ENCODE assay signal across 10 cellular contexts in the genomic region with DNA sequence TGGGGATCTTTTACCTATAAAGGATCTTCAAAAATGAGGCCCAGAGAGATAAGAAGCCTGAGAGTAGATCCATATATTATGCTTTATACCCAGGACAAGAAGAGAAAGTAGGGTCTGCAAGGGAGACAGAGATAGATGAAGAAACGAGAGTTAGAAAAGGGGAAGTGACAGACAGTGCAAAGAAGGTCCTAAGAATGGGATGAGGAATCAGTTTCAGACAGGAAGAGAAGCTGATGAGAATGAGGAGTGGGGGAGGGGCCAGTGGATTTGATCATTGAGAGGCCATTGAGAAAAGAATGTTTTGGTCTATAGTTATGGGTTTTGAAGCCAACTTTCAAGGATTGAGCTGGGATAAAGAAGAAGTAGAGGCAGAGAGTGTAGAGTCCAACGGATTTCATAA. TPM values are rescaled to one million over a fixed set of nuclear protein-coding genes. Genes with fewer than 3 reads are reported as not detected.
DNase-seq lines count a peak whose midpoint lies in the region; ATAC-seq and TF ChIP-seq lines count a peak whose summit lies in the region.
"Had no signal": no experiment of that assay in that cellular context is flagged by ENCODE, and none has a peak within 500 bp of the region (broad histone marks: within the 10 kb centered on the region; RNA-seq: fewer than 3 reads in every experiment).

No MANE protein-coding gene starts in this region.

- no peak overlapping the region for H3K4me3 Mint-ChIP-seq in GM23338
- no peak overlapping the region for H3K4me3 Mint-ChIP-seq in chondrocyte (ENCODE audit: unreplicated experiment)
- H3K4me3 Mint-ChIP-seq: activated naive CD8-positive, alpha-beta T cell treated with anti-CD3 and anti-CD28 coated beads for 36 hours had no signal

- H3K27me3 Mint-ChIP-seq in GM23338 (ENCODE audit: insufficient read depth, low read depth, poor library complexity) (peaks cover 3% of the 10 kb centered on the region), chondrocyte (ENCODE audit: low read depth) (no peaks in the 10 kb centered on the region)
- H3K27me3 Mint-ChIP-seq: activated naive CD8-positive, alpha-beta T cell treated with anti-CD3 and anti-CD28 coated beads for 36 hours had no signal

- H3K4me2 ChIP-seq in GM23338 (no peak overlapping the region), hepatocyte (peak overlapping the region; percentile 16)

- no peaks in the 10 kb centered on the region for H3K9me3 ChIP-seq in hepatocyte (ENCODE audit: low read depth)
- no peaks in the 10 kb centered on the region for H3K9me3 ChIP-seq in left lung

- WGBS in hepatocyte (ENCODE audit: low lambda C conversion rate, missing lambda C conversion rate) = 79% methylated on average over 2 of the region's 2 CpGs

- TF ChIP-seq CTCF in GM23338 (conservative IDR thresholded peaks at IDR 0.05; ENCODE audit: low read depth in 2 of 2) (no peak), hepatocyte (IDR thresholded peaks at IDR 0.05; ENCODE audit: poor library complexity) (no peak), chondrocyte (IDR thresholded peaks at IDR 0.05) (no peak), left lung (IDR thresholded peaks at IDR 0.05) (no peak)

- H3K4me1 ChIP-seq in GM23338 (ENCODE audit: insufficient read depth) = peaks cover 26% of the 10 kb centered on the region
- H3K4me1 ChIP-seq in hepatocyte (ENCODE audit: insufficient read depth) = peaks cover 14% of the 10 kb centered on the region
- H3K4me1 ChIP-seq in left lung = peaks cover 11 to 42% of the 10 kb centered on the region in 2 donors

- H3K27me3 ChIP-seq in GM23338 (ENCODE audit: insufficient read depth) (no peaks in the 10 kb centered on the region), hepatocyte (no peaks in the 10 kb centered on the region), left lung (no peaks in the 10 kb centered on the region)

- H3K27ac Mint-ChIP-seq in GM23338 (peak overlapping the region; percentile 3; the same call in 1 of the 2 replicates), chondrocyte (ENCODE audit: unreplicated experiment) (no peak overlapping the region)
- H3K27ac Mint-ChIP-seq: activated naive CD8-positive, alpha-beta T cell treated with anti-CD3 and anti-CD28 coated beads for 36 hours had no signal

- H3K36me3 Mint-ChIP-seq in GM23338 (ENCODE audit: low read depth) (no peaks in the 10 kb centered on the region), chondrocyte (ENCODE audit: low read depth) (no peaks in the 10 kb centered on the region)
- H3K36me3 Mint-ChIP-seq: activated naive CD8-positive, alpha-beta T cell treated with anti-CD3 and anti-CD28 coated beads for 36 hours had no signal

- intact Hi-C loops in left lung (cut with DNase I) = no loop called here

- no peaks in the 10 kb centered on the region for H3K9me3 Mint-ChIP-seq in GM23338
- no peaks in the 10 kb centered on the region for H3K9me3 Mint-ChIP-seq in chondrocyte (ENCODE audit: low read depth)
- H3K9me3 Mint-ChIP-seq: activated naive CD8-positive, alpha-beta T cell treated with anti-CD3 and anti-CD28 coated beads for 36 hours had no signal

- H3K36me3 ChIP-seq in GM23338 (ENCODE audit: insufficient read depth) (no peaks in the 10 kb centered on the region), hepatocyte (replicated peaks; ENCODE audit: insufficient read depth, low read depth) (no peaks in the 10 kb centered on the region), left lung (no peaks in the 10 kb centered on the region)

- H3F3A ChIP-seq in GM23338 (replicated peaks; ENCODE audit: low read depth) = no peaks in the 10 kb centered on the region

- H3K79me2 ChIP-seq in GM23338 (replicated peaks; ENCODE audit: insufficient read depth) (no peaks in the 10 kb centered on the region), hepatocyte (no peaks in the 10 kb centered on the region)

- H3K4me3 ChIP-seq in GM23338 (no peak overlapping the region), hepatocyte (no peak overlapping the region), left lung (no peak overlapping the region)

- H3K27ac ChIP-seq in GM23338 (ENCODE audit: low read depth) (no peak overlapping the region), hepatocyte (no peak overlapping the region), left lung (peak overlapping the region in 1 of 2 donors; percentile 23)

- no peak for DNase-seq in GM23338 (ENCODE audit: low spot score)
- peak; percentile 33 to 35 for DNase-seq in Kasumi-1 (lab: John Stamatoyannopoulos, UW)
- DNase-seq in hepatocyte (ENCODE audit: low spot score) = no peak
- no peak for DNase-seq in NCI-H2171 treated with DMSO at 0.1 percent for 48 hours (lab: John Stamatoyannopoulos, UW)
- no peak for DNase-seq in NCI-H2196 treated with DMSO at 0.1 percent for 48 hours (lab: John Stamatoyannopoulos, UW; ENCODE audit: unreplicated experiment)
- DNase-seq in chondrocyte (ENCODE audit: low spot score) = no peak
- DNase-seq in left lung = no peak
- DNase-seq: activated naive CD8-positive, alpha-beta T cell treated with anti-CD3 and anti-CD28 coated beads for 36 hours; DMS79 treated with DMSO at 0.1 percent for 48 hours had no signal

- H3K9me2 ChIP-seq in GM23338 (ENCODE audit: insufficient read depth) (no peaks in the 10 kb centered on the region), hepatocyte (replicated peaks; ENCODE audit: insufficient read depth) (no peaks in the 10 kb centered on the region)

- peak; percentile 69 for ATAC-seq in GM18861 (IDR thresholded peaks at IDR 0.05; ENCODE audit: unreplicated experiment)
- ATAC-seq in GM23338 = no peak
- ATAC-seq in left lung = no peak

- peak overlapping the region; percentile 92 for H2AFZ ChIP-seq in GM23338
- no peak overlapping the region for H2AFZ ChIP-seq in hepatocyte

- H4K20me1 ChIP-seq in GM23338 (replicated peaks; ENCODE audit: insufficient read depth) (no peaks in the 10 kb centered on the region), hepatocyte (ENCODE audit: insufficient read depth, poor library complexity, severe bottlenecking) (no peaks in the 10 kb centered on the region)

- H3K4me1 Mint-ChIP-seq in GM23338 = peaks cover 29% of the 10 kb centered on the region
- H3K4me1 Mint-ChIP-seq in chondrocyte (ENCODE audit: low read depth) = peaks cover 12% of the 10 kb centered on the region

TF ChIP-seq in GM23338, 12 proteins besides CTCF, POLR2A, EP300 and RAD21:
- no peak for TF ChIP-seq CREB1 (CRISPR knock-in tag; IDR thresholded peaks at IDR 0.05; ENCODE audit: low read depth)
- TF ChIP-seq, protein P1, sequence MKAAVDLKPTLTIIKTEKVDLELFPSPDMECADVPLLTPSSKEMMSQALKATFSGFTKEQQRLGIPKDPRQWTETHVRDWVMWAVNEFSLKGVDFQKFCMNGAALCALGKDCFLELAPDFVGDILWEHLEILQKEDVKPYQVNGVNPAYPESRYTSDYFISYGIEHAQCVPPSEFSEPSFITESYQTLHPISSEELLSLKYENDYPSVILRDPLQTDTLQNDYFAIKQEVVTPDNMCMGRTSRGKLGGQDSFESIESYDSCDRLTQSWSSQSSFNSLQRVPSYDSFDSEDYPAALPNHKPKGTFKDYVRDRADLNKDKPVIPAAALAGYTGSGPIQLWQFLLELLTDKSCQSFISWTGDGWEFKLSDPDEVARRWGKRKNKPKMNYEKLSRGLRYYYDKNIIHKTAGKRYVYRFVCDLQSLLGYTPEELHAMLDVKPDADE (IDR thresholded peaks at IDR 0.05) = no peak
- no peak for TF ChIP-seq POLR2AphosphoS5 (IDR thresholded peaks at IDR 0.05; ENCODE audit: low read depth)
- no peak for TF ChIP-seq NANOG (IDR thresholded peaks at IDR 0.05; ENCODE audit: borderline replicate concordance)
- TF ChIP-seq, protein P2, sequence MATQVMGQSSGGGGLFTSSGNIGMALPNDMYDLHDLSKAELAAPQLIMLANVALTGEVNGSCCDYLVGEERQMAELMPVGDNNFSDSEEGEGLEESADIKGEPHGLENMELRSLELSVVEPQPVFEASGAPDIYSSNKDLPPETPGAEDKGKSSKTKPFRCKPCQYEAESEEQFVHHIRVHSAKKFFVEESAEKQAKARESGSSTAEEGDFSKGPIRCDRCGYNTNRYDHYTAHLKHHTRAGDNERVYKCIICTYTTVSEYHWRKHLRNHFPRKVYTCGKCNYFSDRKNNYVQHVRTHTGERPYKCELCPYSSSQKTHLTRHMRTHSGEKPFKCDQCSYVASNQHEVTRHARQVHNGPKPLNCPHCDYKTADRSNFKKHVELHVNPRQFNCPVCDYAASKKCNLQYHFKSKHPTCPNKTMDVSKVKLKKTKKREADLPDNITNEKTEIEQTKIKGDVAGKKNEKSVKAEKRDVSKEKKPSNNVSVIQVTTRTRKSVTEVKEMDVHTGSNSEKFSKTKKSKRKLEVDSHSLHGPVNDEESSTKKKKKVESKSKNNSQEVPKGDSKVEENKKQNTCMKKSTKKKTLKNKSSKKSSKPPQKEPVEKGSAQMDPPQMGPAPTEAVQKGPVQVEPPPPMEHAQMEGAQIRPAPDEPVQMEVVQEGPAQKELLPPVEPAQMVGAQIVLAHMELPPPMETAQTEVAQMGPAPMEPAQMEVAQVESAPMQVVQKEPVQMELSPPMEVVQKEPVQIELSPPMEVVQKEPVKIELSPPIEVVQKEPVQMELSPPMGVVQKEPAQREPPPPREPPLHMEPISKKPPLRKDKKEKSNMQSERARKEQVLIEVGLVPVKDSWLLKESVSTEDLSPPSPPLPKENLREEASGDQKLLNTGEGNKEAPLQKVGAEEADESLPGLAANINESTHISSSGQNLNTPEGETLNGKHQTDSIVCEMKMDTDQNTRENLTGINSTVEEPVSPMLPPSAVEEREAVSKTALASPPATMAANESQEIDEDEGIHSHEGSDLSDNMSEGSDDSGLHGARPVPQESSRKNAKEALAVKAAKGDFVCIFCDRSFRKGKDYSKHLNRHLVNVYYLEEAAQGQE (IDR thresholded peaks at IDR 0.05; ENCODE audit: unreplicated experiment) = no peak
- no peak for TF ChIP-seq ZNF331 (CRISPR knock-in tag; IDR thresholded peaks at IDR 0.05; ENCODE audit: low read depth)
- no peak for TF ChIP-seq ZNF114 (CRISPR knock-in tag; IDR thresholded peaks at IDR 0.05)

RNA-seq across cellular contexts. Expression of a gene that starts 46.8 kb away (rescaled TPM):
- not detected in 2 replicates for total RNA-seq in GM23338 (2014; rRNA removed; shearing (Covaris generic))
- polyA plus RNA-seq in GM23338 (2016; fragmentation: Nextera tagmentation; extraction: Ambion mirVana) (not detected in 2 replicates), hepatocyte (not detected in 2 replicates)
- total RNA-seq in hepatocyte (not detected in 2 replicates), chondrocyte (0.05 TPM in 1 of 3 replicates, not detected in the others), left lung (1 to 10 TPM; 1.3 to 2.4 TPM)

Comparison
In these comparisons a context has a peak if more than half of its experiments do, and no peak if none do; other contexts are left out.
1. DNase-seq: peak in Kasumi-1 (2 of 2); none in GM23338 (single experiment), hepatocyte (single experiment), NCI-H2171 treated with DMSO at 0.1 percent for 48 hours (single experiment), NCI-H2196 treated with DMSO at 0.1 percent for 48 hours (single experiment), chondrocyte (single experiment) and left lung (0 of 2).